In the genomic region with DNA sequence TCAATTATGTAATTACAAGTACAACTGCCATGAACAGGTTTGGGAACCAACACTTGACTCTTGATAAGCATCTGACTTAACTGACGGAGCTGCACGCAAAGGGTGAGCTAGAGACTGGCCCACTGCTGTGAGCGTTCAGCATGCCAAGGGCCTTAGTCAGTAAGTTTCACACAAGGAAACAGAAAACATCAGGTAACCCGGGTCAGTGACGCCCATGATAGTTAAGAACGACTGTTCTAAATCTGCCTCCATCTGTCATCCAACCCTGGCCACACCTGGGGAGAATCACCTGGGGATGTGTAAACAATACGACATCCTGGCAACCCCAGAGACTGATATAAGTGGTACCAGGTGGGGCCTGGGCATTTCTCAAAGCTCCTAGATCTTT, we compare ENCODE assay signal across 1 cellular context.
TF ChIP-seq lines count a peak whose summit lies in the region.

No MANE protein-coding gene starts in this region.

TF ChIP-seq in HepG2, 621 proteins besides CTCF, POLR2A, EP300 and RAD21 (continues in another document):
- TF ChIP-seq MATR3 (CRISPR knock-in tag; IDR thresholded peaks at IDR 0.05) (no peak), CC2D1A (CRISPR knock-in tag; IDR thresholded peaks at IDR 0.05) (no peak), MYNN (CRISPR knock-in tag; IDR thresholded peaks at IDR 0.05; ENCODE audit: low read depth) (0 out of 2 replicates have a peak, but pooled peaks have one; percentile 26), ZNF839 (CRISPR knock-in tag; IDR thresholded peaks at IDR 0.05; ENCODE audit: borderline replicate concordance) (no peak), SOX6 (IDR thresholded peaks at IDR 0.05) (no peak), SOX6 (CRISPR knock-in tag; IDR thresholded peaks at IDR 0.05) (no peak), ZNF816 (CRISPR knock-in tag; IDR thresholded peaks at IDR 0.05; ENCODE audit: borderline replicate concordance) (no peak), ZNF234 (CRISPR knock-in tag; conservative IDR thresholded peaks at IDR 0.05) (no peak), SIN3B (IDR thresholded peaks at IDR 0.05; ENCODE audit: low read length) (no peak), ZFP36L1 (CRISPR knock-in tag; IDR thresholded peaks at IDR 0.05) (peak; percentile 38; the same call in 1 of the 2 replicates), ATRX (CRISPR knock-in tag; IDR thresholded peaks at IDR 0.05; ENCODE audit: borderline replicate concordance) (no peak), KAT2B (IDR thresholded peaks at IDR 0.05; ENCODE audit: borderline replicate concordance, low read depth, low read length) (no peak), U2AF2 (IDR thresholded peaks at IDR 0.05; ENCODE audit: low read depth, low read length) (no peak), RAD51 (IDR thresholded peaks at IDR 0.05; ENCODE audit: borderline replicate concordance) (no peak), GTF3A (CRISPR knock-in tag; conservative IDR thresholded peaks at IDR 0.05) (peak; percentile 16; the same call in 1 of the 2 replicates), ZNF879 (CRISPR knock-in tag; IDR thresholded peaks at IDR 0.05) (no peak), HOXA9 (CRISPR knock-in tag; IDR thresholded peaks at IDR 0.05; ENCODE audit: borderline replicate concordance) (no peak), KMT2A (CRISPR knock-in tag; IDR thresholded peaks at IDR 0.05) (no peak), SRY (CRISPR knock-in tag; IDR thresholded peaks at IDR 0.05) (0 out of 2 replicates have a peak, but pooled peaks have one; percentile 56), ZNF256 (CRISPR knock-in tag; conservative IDR thresholded peaks at IDR 0.05) (no peak), HOXA7 (CRISPR knock-in tag; IDR thresholded peaks at IDR 0.05) (no peak), MED8 (CRISPR knock-in tag; IDR thresholded peaks at IDR 0.05; ENCODE audit: insufficient replicate concordance) (no peak), BORCS8-MEF2B (CRISPR knock-in tag; IDR thresholded peaks at IDR 0.05) (no peak), NONO (IDR thresholded peaks at IDR 0.05) (no peak), NONO (CRISPR knock-in tag; conservative IDR thresholded peaks at IDR 0.05) (0 out of 2 replicates have a peak, but pooled peaks have one; percentile 12), JUNB (CRISPR knock-in tag; IDR thresholded peaks at IDR 0.05; ENCODE audit: borderline replicate concordance) (no peak), GTF2F1 (IDR thresholded peaks at IDR 0.05; ENCODE audit: low read length) (no peak), TBP (CRISPR knock-in tag; IDR thresholded peaks at IDR 0.05) (no peak), ZNF672 (CRISPR knock-in tag; IDR thresholded peaks at IDR 0.05) (no peak), BCL6 (CRISPR knock-in tag; IDR thresholded peaks at IDR 0.05) (no peak)
- TF ChIP-seq, protein P1, sequence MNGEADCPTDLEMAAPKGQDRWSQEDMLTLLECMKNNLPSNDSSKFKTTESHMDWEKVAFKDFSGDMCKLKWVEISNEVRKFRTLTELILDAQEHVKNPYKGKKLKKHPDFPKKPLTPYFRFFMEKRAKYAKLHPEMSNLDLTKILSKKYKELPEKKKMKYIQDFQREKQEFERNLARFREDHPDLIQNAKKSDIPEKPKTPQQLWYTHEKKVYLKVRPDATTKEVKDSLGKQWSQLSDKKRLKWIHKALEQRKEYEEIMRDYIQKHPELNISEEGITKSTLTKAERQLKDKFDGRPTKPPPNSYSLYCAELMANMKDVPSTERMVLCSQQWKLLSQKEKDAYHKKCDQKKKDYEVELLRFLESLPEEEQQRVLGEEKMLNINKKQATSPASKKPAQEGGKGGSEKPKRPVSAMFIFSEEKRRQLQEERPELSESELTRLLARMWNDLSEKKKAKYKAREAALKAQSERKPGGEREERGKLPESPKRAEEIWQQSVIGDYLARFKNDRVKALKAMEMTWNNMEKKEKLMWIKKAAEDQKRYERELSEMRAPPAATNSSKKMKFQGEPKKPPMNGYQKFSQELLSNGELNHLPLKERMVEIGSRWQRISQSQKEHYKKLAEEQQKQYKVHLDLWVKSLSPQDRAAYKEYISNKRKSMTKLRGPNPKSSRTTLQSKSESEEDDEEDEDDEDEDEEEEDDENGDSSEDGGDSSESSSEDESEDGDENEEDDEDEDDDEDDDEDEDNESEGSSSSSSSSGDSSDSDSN (CRISPR knock-in tag; IDR thresholded peaks at IDR 0.05), result no peak
- TF ChIP-seq, protein P2, sequence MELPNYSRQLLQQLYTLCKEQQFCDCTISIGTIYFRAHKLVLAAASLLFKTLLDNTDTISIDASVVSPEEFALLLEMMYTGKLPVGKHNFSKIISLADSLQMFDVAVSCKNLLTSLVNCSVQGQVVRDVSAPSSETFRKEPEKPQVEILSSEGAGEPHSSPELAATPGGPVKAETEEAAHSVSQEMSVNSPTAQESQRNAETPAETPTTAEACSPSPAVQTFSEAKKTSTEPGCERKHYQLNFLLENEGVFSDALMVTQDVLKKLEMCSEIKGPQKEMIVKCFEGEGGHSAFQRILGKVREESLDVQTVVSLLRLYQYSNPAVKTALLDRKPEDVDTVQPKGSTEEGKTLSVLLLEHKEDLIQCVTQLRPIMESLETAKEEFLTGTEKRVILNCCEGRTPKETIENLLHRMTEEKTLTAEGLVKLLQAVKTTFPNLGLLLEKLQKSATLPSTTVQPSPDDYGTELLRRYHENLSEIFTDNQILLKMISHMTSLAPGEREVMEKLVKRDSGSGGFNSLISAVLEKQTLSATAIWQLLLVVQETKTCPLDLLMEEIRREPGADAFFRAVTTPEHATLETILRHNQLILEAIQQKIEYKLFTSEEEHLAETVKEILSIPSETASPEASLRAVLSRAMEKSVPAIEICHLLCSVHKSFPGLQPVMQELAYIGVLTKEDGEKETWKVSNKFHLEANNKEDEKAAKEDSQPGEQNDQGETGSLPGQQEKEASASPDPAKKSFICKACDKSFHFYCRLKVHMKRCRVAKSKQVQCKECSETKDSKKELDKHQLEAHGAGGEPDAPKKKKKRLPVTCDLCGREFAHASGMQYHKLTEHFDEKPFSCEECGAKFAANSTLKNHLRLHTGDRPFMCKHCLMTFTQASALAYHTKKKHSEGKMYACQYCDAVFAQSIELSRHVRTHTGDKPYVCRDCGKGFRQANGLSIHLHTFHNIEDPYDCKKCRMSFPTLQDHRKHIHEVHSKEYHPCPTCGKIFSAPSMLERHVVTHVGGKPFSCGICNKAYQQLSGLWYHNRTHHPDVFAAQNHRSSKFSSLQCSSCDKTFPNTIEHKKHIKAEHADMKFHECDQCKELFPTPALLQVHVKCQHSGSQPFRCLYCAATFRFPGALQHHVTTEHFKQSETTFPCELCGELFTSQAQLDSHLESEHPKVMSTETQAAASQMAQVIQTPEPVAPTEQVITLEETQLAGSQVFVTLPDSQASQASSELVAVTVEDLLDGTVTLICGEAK (IDR thresholded peaks at IDR 0.05), result no peak
- TF ChIP-seq, protein P2 (CRISPR knock-in tag; IDR thresholded peaks at IDR 0.05), result 0 out of 2 replicates have a peak, but pooled peaks have one; percentile 16
- TF ChIP-seq, protein P3, sequence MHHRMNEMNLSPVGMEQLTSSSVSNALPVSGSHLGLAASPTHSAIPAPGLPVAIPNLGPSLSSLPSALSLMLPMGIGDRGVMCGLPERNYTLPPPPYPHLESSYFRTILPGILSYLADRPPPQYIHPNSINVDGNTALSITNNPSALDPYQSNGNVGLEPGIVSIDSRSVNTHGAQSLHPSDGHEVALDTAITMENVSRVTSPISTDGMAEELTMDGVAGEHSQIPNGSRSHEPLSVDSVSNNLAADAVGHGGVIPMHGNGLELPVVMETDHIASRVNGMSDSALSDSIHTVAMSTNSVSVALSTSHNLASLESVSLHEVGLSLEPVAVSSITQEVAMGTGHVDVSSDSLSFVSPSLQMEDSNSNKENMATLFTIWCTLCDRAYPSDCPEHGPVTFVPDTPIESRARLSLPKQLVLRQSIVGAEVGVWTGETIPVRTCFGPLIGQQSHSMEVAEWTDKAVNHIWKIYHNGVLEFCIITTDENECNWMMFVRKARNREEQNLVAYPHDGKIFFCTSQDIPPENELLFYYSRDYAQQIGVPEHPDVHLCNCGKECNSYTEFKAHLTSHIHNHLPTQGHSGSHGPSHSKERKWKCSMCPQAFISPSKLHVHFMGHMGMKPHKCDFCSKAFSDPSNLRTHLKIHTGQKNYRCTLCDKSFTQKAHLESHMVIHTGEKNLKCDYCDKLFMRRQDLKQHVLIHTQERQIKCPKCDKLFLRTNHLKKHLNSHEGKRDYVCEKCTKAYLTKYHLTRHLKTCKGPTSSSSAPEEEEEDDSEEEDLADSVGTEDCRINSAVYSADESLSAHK (CRISPR knock-in tag; IDR thresholded peaks at IDR 0.05; ENCODE audit: borderline replicate concordance), result no peak
- TF ChIP-seq, protein P4, sequence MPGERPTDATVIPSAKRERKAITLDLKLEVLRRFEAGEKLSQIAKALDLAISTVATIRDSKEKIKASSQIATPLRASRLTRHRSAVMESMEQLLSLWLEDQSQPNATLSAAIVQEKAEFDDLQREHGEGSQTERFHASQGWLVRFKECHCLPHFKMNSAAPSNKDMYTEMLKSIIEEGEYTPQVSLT (CRISPR knock-in tag; IDR thresholded peaks at IDR 0.05; ENCODE audit: borderline replicate concordance, low read depth), result 0 out of 2 replicates have a peak, but pooled peaks have one; percentile 37
- TF ChIP-seq, protein P5, sequence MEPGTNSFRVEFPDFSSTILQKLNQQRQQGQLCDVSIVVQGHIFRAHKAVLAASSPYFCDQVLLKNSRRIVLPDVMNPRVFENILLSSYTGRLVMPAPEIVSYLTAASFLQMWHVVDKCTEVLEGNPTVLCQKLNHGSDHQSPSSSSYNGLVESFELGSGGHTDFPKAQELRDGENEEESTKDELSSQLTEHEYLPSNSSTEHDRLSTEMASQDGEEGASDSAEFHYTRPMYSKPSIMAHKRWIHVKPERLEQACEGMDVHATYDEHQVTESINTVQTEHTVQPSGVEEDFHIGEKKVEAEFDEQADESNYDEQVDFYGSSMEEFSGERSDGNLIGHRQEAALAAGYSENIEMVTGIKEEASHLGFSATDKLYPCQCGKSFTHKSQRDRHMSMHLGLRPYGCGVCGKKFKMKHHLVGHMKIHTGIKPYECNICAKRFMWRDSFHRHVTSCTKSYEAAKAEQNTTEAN (CRISPR knock-in tag; conservative IDR thresholded peaks at IDR 0.05), result no peak
- TF ChIP-seq, protein P6, sequence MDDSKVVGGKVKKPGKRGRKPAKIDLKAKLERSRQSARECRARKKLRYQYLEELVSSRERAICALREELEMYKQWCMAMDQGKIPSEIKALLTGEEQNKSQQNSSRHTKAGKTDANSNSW (CRISPR knock-in tag; IDR thresholded peaks at IDR 0.05; ENCODE audit: borderline replicate concordance), result no peak
- TF ChIP-seq, protein P7, sequence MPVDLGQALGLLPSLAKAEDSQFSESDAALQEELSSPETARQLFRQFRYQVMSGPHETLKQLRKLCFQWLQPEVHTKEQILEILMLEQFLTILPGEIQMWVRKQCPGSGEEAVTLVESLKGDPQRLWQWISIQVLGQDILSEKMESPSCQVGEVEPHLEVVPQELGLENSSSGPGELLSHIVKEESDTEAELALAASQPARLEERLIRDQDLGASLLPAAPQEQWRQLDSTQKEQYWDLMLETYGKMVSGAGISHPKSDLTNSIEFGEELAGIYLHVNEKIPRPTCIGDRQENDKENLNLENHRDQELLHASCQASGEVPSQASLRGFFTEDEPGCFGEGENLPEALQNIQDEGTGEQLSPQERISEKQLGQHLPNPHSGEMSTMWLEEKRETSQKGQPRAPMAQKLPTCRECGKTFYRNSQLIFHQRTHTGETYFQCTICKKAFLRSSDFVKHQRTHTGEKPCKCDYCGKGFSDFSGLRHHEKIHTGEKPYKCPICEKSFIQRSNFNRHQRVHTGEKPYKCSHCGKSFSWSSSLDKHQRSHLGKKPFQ (CRISPR knock-in tag; IDR thresholded peaks at IDR 0.05; ENCODE audit: insufficient replicate concordance), result no peak
- TF ChIP-seq, protein P8, sequence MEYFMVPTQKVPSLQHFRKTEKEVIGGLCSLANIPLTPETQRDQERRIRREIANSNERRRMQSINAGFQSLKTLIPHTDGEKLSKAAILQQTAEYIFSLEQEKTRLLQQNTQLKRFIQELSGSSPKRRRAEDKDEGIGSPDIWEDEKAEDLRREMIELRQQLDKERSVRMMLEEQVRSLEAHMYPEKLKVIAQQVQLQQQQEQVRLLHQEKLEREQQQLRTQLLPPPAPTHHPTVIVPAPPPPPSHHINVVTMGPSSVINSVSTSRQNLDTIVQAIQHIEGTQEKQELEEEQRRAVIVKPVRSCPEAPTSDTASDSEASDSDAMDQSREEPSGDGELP (IDR thresholded peaks at IDR 0.05; ENCODE audit: borderline replicate concordance, low read depth), result 0 out of 2 replicates have a peak, but pooled peaks have one; percentile 25
- TF ChIP-seq, protein P9, sequence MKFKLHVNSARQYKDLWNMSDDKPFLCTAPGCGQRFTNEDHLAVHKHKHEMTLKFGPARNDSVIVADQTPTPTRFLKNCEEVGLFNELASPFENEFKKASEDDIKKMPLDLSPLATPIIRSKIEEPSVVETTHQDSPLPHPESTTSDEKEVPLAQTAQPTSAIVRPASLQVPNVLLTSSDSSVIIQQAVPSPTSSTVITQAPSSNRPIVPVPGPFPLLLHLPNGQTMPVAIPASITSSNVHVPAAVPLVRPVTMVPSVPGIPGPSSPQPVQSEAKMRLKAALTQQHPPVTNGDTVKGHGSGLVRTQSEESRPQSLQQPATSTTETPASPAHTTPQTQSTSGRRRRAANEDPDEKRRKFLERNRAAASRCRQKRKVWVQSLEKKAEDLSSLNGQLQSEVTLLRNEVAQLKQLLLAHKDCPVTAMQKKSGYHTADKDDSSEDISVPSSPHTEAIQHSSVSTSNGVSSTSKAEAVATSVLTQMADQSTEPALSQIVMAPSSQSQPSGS (CRISPR knock-in tag; IDR thresholded peaks at IDR 0.05), result no peak
- TF ChIP-seq, protein P10, sequence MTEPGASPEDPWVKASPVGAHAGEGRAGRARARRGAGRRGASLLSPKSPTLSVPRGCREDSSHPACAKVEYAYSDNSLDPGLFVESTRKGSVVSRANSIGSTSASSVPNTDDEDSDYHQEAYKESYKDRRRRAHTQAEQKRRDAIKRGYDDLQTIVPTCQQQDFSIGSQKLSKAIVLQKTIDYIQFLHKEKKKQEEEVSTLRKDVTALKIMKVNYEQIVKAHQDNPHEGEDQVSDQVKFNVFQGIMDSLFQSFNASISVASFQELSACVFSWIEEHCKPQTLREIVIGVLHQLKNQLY (CRISPR knock-in tag; IDR thresholded peaks at IDR 0.05), result no peak
